Comparison of ENCODE assay signal across 1 cellular context in genomic region chr17:3887394-3887793, GRCh38.
TF ChIP-seq lines count a peak whose summit lies in the region.

No MANE protein-coding gene starts in this region.

TF ChIP-seq in IMR-90, 13 proteins besides CTCF, POLR2A, EP300 and RAD21:
- TF ChIP-seq USF2 (IDR thresholded peaks at IDR 0.05; ENCODE audit: low read depth, low read length) (no peak), MAFK (IDR thresholded peaks at IDR 0.05; ENCODE audit: low read depth, low read length) (no peak)
